Comparison of ENCODE assay signal across 8 cellular contexts in genomic region chr17:44014133-44014436, GRCh38. TPM values are rescaled to one million over a fixed set of nuclear protein-coding genes. Genes with fewer than 3 reads are reported as not detected.
DNase-seq lines count a peak whose midpoint lies in the region; ATAC-seq and TF ChIP-seq lines count a peak whose summit lies in the region.

No MANE protein-coding gene starts in this region.

- H2AK5ac ChIP-seq in H9 (ENCODE audit: insufficient read length, low read length), result no peak overlapping the region

- no peaks in the 10 kb centered on the region for H3K79me1 ChIP-seq in H9 (ENCODE audit: insufficient read depth, low read depth, low read length, poor library complexity, severe bottlenecking)

- H2BK120ac ChIP-seq in H9 (ENCODE audit: low read depth, low read length, poor library complexity, severe bottlenecking), result no peak overlapping the region

- peak overlapping the region; percentile 100 for H3K27ac Mint-ChIP-seq in H9
- H3K27ac Mint-ChIP-seq in activated CD4-positive, alpha-beta memory T cell treated with anti-CD3 and anti-CD28 coated beads for 36 hours, result no peak overlapping the region

- TF ChIP-seq POLR2A in spleen (IDR thresholded peaks at IDR 0.05), result no peak

- no peak overlapping the region for H3K23ac ChIP-seq in H9 (ENCODE audit: insufficient read length, low read depth, low read length)

- H3K23me2 ChIP-seq in H9 (ENCODE audit: insufficient read length, low read depth, low read length, poor library complexity, severe bottlenecking), result peaks cover 7% of the 10 kb centered on the region

- H2BK12ac ChIP-seq in H9 (ENCODE audit: insufficient read length, low read depth, low read length), result no peak overlapping the region

- no peak overlapping the region for H3K56ac ChIP-seq in H9 (ENCODE audit: insufficient read length, low read depth, low read length)

- H3K4me1 Mint-ChIP-seq in H9, result peaks cover 6 to 7% of the 10 kb centered on the region in 2 experiments
- H3K4me1 Mint-ChIP-seq in activated CD4-positive, alpha-beta memory T cell treated with anti-CD3 and anti-CD28 coated beads for 36 hours (ENCODE audit: low read depth), result peaks cover 18% of the 10 kb centered on the region

- no peaks in the 10 kb centered on the region; the same call in 1 of the 2 replicates for H3K27me3 Mint-ChIP-seq in H9 (ENCODE audit: low read depth)
- H3K27me3 Mint-ChIP-seq in activated CD4-positive, alpha-beta memory T cell treated with anti-CD3 and anti-CD28 coated beads for 36 hours, result no peaks in the 10 kb centered on the region

- H3K79me2 ChIP-seq in H9 (ENCODE audit: insufficient read depth, low read length), result no peaks in the 10 kb centered on the region

- H4K8ac ChIP-seq in H9 (replicated peaks; ENCODE audit: insufficient read length, low read depth, low read length), result no peak overlapping the region

- H2BK5ac ChIP-seq in H9 (ENCODE audit: insufficient read length, low read length), result no peak overlapping the region

- H3K27ac ChIP-seq in H9 (ENCODE audit: insufficient read length, low read depth, low read length) (peak overlapping the region; percentile 75), iPS DF 6.9 (ENCODE audit: low read length) (no peak overlapping the region), spleen (peak overlapping the region in 4 of 8 donors; percentile 71 to 86 (median 81))

- H4K20me1 ChIP-seq in H9 (ENCODE audit: control insufficient read depth, insufficient read depth, insufficient read length), result no peaks in the 10 kb centered on the region

- no peak overlapping the region for H3K4ac ChIP-seq in H9 (ENCODE audit: low read depth, low read length)

- H3K4me1 ChIP-seq in H9 (ENCODE audit: insufficient read depth, low read length) (no peaks in the 10 kb centered on the region), iPS DF 6.9 (ENCODE audit: control insufficient read depth, insufficient read depth, low read length) (no peaks in the 10 kb centered on the region), spleen (peaks cover 8 to 31% (median 20%) of the 10 kb centered on the region in 6 donors)

- H4K91ac ChIP-seq in H9 (ENCODE audit: insufficient read length, low read depth, low read length), result no peak overlapping the region

- peak overlapping the region; percentile 86 for H3K9ac ChIP-seq in H9 (ENCODE audit: extremely low read depth, insufficient read length, low read length)

- H4K5ac ChIP-seq in H9 (ENCODE audit: insufficient read length, low read depth, low read length), result no peak overlapping the region

- H3K4me3 ChIP-seq in iPS DF 6.9 (ENCODE audit: low read length) (peak overlapping the region; percentile 85), spleen (peak overlapping the region; percentile 53 to 97 (median 81))

- H3K4me2 ChIP-seq in H9 (ENCODE audit: insufficient read depth, insufficient read length, low read length), result peak overlapping the region; percentile 76

- H3K18ac ChIP-seq in H9 (ENCODE audit: insufficient read length, low read depth, low read length), result peak overlapping the region; percentile 90

- CTCF ChIA-PET in activated CD4-positive, alpha-beta memory T cell treated with anti-CD3 and anti-CD28 coated beads for 36 hours (lab: Charles Lee), result interaction anchor here (0.7 to 1.3 kb wide), 2 partner anchors 8 to 70 kb away, joined by 3 to 5 read pairs; no protein-coding TSS in a partner anchor

- H3K27me3 ChIP-seq in H9 (ENCODE audit: insufficient read depth, low read length) (no peaks in the 10 kb centered on the region), iPS DF 6.9 (ENCODE audit: control insufficient read depth, insufficient read depth, low read length) (no peaks in the 10 kb centered on the region), spleen (replicated peaks in 1 of 7) (no peaks in the 10 kb centered on the region)

- peaks cover 4% of the 10 kb centered on the region; the same call in 1 of the 2 replicates for H3K36me3 ChIP-seq in iPS DF 6.9 (ENCODE audit: control insufficient read depth, insufficient read depth, low read length)
- peaks cover 0 to 43% (median 6%) of the 10 kb centered on the region in 6 donors for H3K36me3 ChIP-seq in spleen

- ATAC-seq in GM21528 (IDR thresholded peaks at IDR 0.05; ENCODE audit: low FRiP score, unreplicated experiment) (no peak), HG02571 (IDR thresholded peaks at IDR 0.05; ENCODE audit: unreplicated experiment) (no peak)

- H3K36me3 Mint-ChIP-seq in H9 (ENCODE audit: insufficient read depth in 1 of 3, low read depth in 3 of 3), result peaks cover 4 to 17% (median 14%) of the 10 kb centered on the region in 3 experiments; a peak in 6 of 7 replicates
- peaks cover 11% of the 10 kb centered on the region for H3K36me3 Mint-ChIP-seq in activated CD4-positive, alpha-beta memory T cell treated with anti-CD3 and anti-CD28 coated beads for 36 hours

- peak overlapping the region; percentile 95 for H3K14ac ChIP-seq in H9 (ENCODE audit: insufficient read depth, low read length)

- no CpG with 5 or more reads among the region's 12 CpGs for WGBS in H9 (ENCODE audit: extremely low coverage, insufficient read length, low lambda C conversion rate)
- no CpG with 5 or more reads among the region's 12 CpGs for WGBS in iPS DF 6.9 (ENCODE audit: insufficient coverage, insufficient read length)
- WGBS in spleen, 5 donors, result 17 to 56% (median 23%) methylated on average over 3 to 12 of the region's 12 CpGs

- H3K9me3 ChIP-seq in H9 (ENCODE audit: control insufficient read depth, low read depth, low read length) (no peaks in the 10 kb centered on the region), iPS DF 6.9 (ENCODE audit: control insufficient read depth, insufficient read depth, low read length) (no peaks in the 10 kb centered on the region), spleen (no peaks in the 10 kb centered on the region)

- TF ChIP-seq CTCF in H9 (conservative IDR thresholded peaks at IDR 0.05) (no peak), spleen (IDR thresholded peaks at IDR 0.05 in 8 of 11, conservative IDR thresholded peaks at IDR 0.05 in 3 of 11) (no peak)

- no peak overlapping the region for H3T11ph ChIP-seq in H9 (ENCODE audit: low read length)

- H2AFZ ChIP-seq in H9 (ENCODE audit: low read length), result no peak overlapping the region

- intact Hi-C loops in activated CD4-positive, alpha-beta memory T cell treated with anti-CD3 and anti-CD28 coated beads for 36 hours (cut with micrococcal nuclease), result loop anchor here (2.0 kb wide), 1 partner anchor 57 kb away; the partner anchor contains the start of gene G6PC3
- intact Hi-C loops in spleen (cut with DNase I; ENCODE audit: low total_unique reads), result no loop called here

- DNase-seq in H9 (no peak), iPS DF 6.9 (ENCODE audit: low read depth, low spot score) (no peak), spleen (no peak), NCI-H1105 (lab: John Stamatoyannopoulos, UW) (no peak)
- no peak for DNase-seq in activated CD4-positive, alpha-beta memory T cell treated with anti-CD3 and anti-CD28 coated beads for 36 hours
- DNase-seq in stimulated activated CD8-positive, alpha-beta memory T cell treated with anti-CD3 and anti-CD28 coated beads, Interleukin-4, amount 100 ng/mL, for 48 hours, result no peak

- no peak overlapping the region for H2BK20ac ChIP-seq in H9 (ENCODE audit: low read depth, low read length, poor library complexity, severe bottlenecking)

- H3K9me3 Mint-ChIP-seq in H9, result no peaks in the 10 kb centered on the region
- no peaks in the 10 kb centered on the region for H3K9me3 Mint-ChIP-seq in activated CD4-positive, alpha-beta memory T cell treated with anti-CD3 and anti-CD28 coated beads for 36 hours

- POLR2A ChIA-PET in activated CD4-positive, alpha-beta memory T cell treated with anti-CD3 and anti-CD28 coated beads for 36 hours (lab: Charles Lee), result interaction anchor here (0.9 to 1.3 kb wide), 2 partner anchors 53 to 530 kb away, joined by 3 to 4 read pairs; partner anchors contain the start of genes DHX8 and LSM12

- H2BK15ac ChIP-seq in H9 (ENCODE audit: low read depth, low read length), result no peak overlapping the region

- H3K4me3 Mint-ChIP-seq in H9, result peak overlapping the region; percentile 100
- H3K4me3 Mint-ChIP-seq in activated CD4-positive, alpha-beta memory T cell treated with anti-CD3 and anti-CD28 coated beads for 36 hours, result peak overlapping the region; percentile 100

RNA-seq across cellular contexts. Expression of gene TMEM101, which starts 0.7 kb away (rescaled TPM):
- 18.6 and 21.1 TPM in 2 replicates for total RNA-seq in H9 (2021)
- 10 to 100 TPM; 27.6 to 28.2 TPM for total RNA-seq in activated CD4-positive, alpha-beta memory T cell treated with anti-CD3 and anti-CD28 coated beads for 36 hours
- 10 to 100 TPM; 15.9 to 30.6 (median 20.3) TPM for total RNA-seq in spleen
- 10 to 100 TPM; 16.5 to 23.1 (median 22.3) TPM for polyA plus RNA-seq in spleen

RNA-seq across cellular contexts. Expression of gene NAGS, which starts 9.7 kb away (rescaled TPM):
- total RNA-seq in H9 (2021) (3.7 and 4.1 TPM in 2 replicates), spleen (1 to 10 TPM in 4 of 7 donors, under 1 TPM in 3; 0.65 to 1.8 (median 1.0) TPM)
- total RNA-seq in activated CD4-positive, alpha-beta memory T cell treated with anti-CD3 and anti-CD28 coated beads for 36 hours, result 1 to 10 TPM; 1.5 to 1.7 TPM
- polyA plus RNA-seq in spleen, result under 1 TPM; 0.39 to 0.90 (median 0.82) TPM

RNA-seq across cellular contexts. Expression of gene LSM12, which starts 52.4 kb away (rescaled TPM):
- 128 TPM in 2 replicates for total RNA-seq in H9 (2021)
- total RNA-seq in activated CD4-positive, alpha-beta memory T cell treated with anti-CD3 and anti-CD28 coated beads for 36 hours, result 10 to 100 TPM; 76.8 to 81.8 TPM
- total RNA-seq in spleen, result 10 to 100 TPM; 21.6 to 43.1 (median 39.4) TPM
- polyA plus RNA-seq in spleen, result 10 to 100 TPM; 18.9 to 30.4 (median 22.4) TPM

RNA-seq across cellular contexts. Expression of gene G6PC3, which starts 56.5 kb away (rescaled TPM):
- total RNA-seq in H9 (2021) (105 and 109 TPM in 2 replicates), spleen (10 to 100 TPM; 24.9 to 49.2 (median 39.2) TPM)
- 10 to 100 TPM; 20.7 to 21.9 TPM for total RNA-seq in activated CD4-positive, alpha-beta memory T cell treated with anti-CD3 and anti-CD28 coated beads for 36 hours
- 10 to 100 TPM; 28.9 to 36.8 (median 35.9) TPM for polyA plus RNA-seq in spleen
